Comparison of ENCODE assay signal across 8 cellular contexts in the genomic region with DNA sequence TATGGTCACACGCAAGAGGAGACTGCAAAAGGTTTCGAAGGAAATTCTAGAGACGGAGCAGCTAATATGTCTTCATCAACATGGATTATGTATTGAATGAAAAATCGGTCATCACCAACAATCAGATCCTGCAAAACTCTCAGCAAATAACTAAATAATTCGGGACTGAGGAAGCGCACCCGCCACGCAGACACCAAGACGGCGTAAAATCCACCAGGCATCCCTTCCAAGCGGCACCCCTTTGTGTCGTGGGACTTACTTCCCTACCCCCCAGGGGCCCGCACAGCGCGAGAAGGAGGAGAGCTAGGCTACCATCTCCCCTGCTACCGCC. TPM values are rescaled to one million over a fixed set of nuclear protein-coding genes. Genes with fewer than 3 reads are reported as not detected.
DNase-seq lines count a peak whose midpoint lies in the region; ATAC-seq, FAIRE-seq and TF ChIP-seq lines count a peak whose summit lies in the region.

No MANE protein-coding gene starts in this region.

- no peak overlapping the region for H2BK5ac ChIP-seq in H9 (ENCODE audit: insufficient read length, low read length)

- peaks cover 3% of the 10 kb centered on the region; the same call in 1 of the 2 replicates for H3K79me2 ChIP-seq in H9 (ENCODE audit: insufficient read depth, low read length)

- H3K4ac ChIP-seq in H9 (ENCODE audit: low read depth, low read length) = no peak overlapping the region

- H3K27ac Mint-ChIP-seq in H9 (peak overlapping the region; percentile 46 to 97 (median 94)), endodermal cell (peak overlapping the region; percentile 83)
- H3K27ac Mint-ChIP-seq in naive thymus-derived CD4-positive, alpha-beta T cell = peak overlapping the region; percentile 66 to 94 (median 88)

- H2BK12ac ChIP-seq in H9 (ENCODE audit: insufficient read length, low read depth, low read length) = no peak overlapping the region

- no peak overlapping the region for H2BK15ac ChIP-seq in H9 (ENCODE audit: low read depth, low read length)

- H3K18ac ChIP-seq in H9 (ENCODE audit: insufficient read length, low read depth, low read length) = peak overlapping the region; percentile 59

- WGBS in H9 (ENCODE audit: extremely low coverage, insufficient read length, low lambda C conversion rate) = no CpG with 5 or more reads among the region's 16 CpGs
- WGBS in endodermal cell (ENCODE audit: insufficient coverage in 1 of 2, insufficient read length in 1 of 2), 2 experiments = 0% methylated on average over 5 to 16 of the region's 16 CpGs

- H3K9ac ChIP-seq in H9 (ENCODE audit: extremely low read depth, insufficient read length, low read length) (peak overlapping the region; percentile 82), endodermal cell (ENCODE audit: extremely low read depth, low read length, poor library complexity, severe bottlenecking) (peak overlapping the region; percentile 88)

- DNase-seq in GM12891 (ENCODE audit: insufficient read length, low spot score) (no peak), H9 (no peak), Panc1 (ENCODE audit: low read depth, low spot score) (no peak), endodermal cell (no peak), NCI-H2081 treated with DMSO at 0.1 percent for 48 hours (lab: John Stamatoyannopoulos, UW) (no peak), NCI-H2029 treated with DMSO at 0.1 percent for 48 hours (lab: John Stamatoyannopoulos, UW) (no peak)
- DNase-seq in naive thymus-derived CD4-positive, alpha-beta T cell = peak in 3 of 9 donors; percentile 1 to 58 (median 48)

- H3K9me3 Mint-ChIP-seq in H9 = no peaks in the 10 kb centered on the region
- H3K9me3 Mint-ChIP-seq in endodermal cell = no peaks in the 10 kb centered on the region
- no peaks in the 10 kb centered on the region for H3K9me3 Mint-ChIP-seq in naive thymus-derived CD4-positive, alpha-beta T cell

- H3K27me3 ChIP-seq in H9 (ENCODE audit: insufficient read depth, low read length) (no peaks in the 10 kb centered on the region), Panc1 (ENCODE audit: control insufficient read depth, insufficient read depth, low read length) (no peaks in the 10 kb centered on the region), endodermal cell (ENCODE audit: control insufficient read depth, insufficient read depth, low read length, poor library complexity, severe bottlenecking) (no peaks in the 10 kb centered on the region)
- no peaks in the 10 kb centered on the region for H3K27me3 ChIP-seq in naive thymus-derived CD4-positive, alpha-beta T cell (ENCODE audit: control insufficient read depth in 2 of 2, insufficient read depth in 2 of 2, low read length in 2 of 2)

- H2AFZ ChIP-seq in H9 (ENCODE audit: low read length) = peak overlapping the region; percentile 11

- H3K27ac ChIP-seq in H9 (ENCODE audit: insufficient read length, low read depth, low read length) (no peak overlapping the region), Panc1 (ENCODE audit: low read length) (peak overlapping the region; percentile 93), endodermal cell (ENCODE audit: low read depth, low read length) (peak overlapping the region; percentile 90)
- H3K27ac ChIP-seq in naive thymus-derived CD4-positive, alpha-beta T cell (ENCODE audit: low read depth, low read length) = peak overlapping the region; percentile 92

- no peak overlapping the region for H3K14ac ChIP-seq in H9 (ENCODE audit: insufficient read depth, low read length)

- peak overlapping the region; percentile 83 to 92 for H3K4me3 Mint-ChIP-seq in H9
- peak overlapping the region; percentile 93 for H3K4me3 Mint-ChIP-seq in endodermal cell
- peak overlapping the region; percentile 86 to 98 (median 94) for H3K4me3 Mint-ChIP-seq in naive thymus-derived CD4-positive, alpha-beta T cell

- TF ChIP-seq CTCF in H9 (conservative IDR thresholded peaks at IDR 0.05) (no peak), Panc1 (IDR thresholded peaks at IDR 0.05) (no peak), endodermal cell (conservative IDR thresholded peaks at IDR 0.05) (no peak)

- H2BK120ac ChIP-seq in H9 (ENCODE audit: low read depth, low read length, poor library complexity, severe bottlenecking) = no peak overlapping the region

- POLR2A ChIA-PET in Panc1 (lab: Charles Lee) = interaction anchor here (0.5 to 0.7 kb wide), 2 partner anchors 271 to 768 kb away, joined by 5 to 9 read pairs; no protein-coding TSS in a partner anchor
- POLR2A ChIA-PET in naive thymus-derived CD4-positive, alpha-beta T cell (lab: Charles Lee) = interaction anchor here (0.6 to 5.8 kb wide), 17 partner anchors 14 to 1224 kb away, joined by 3 to 83 read pairs (median 4); a partner anchor contains a TSS

- BruUV-seq in Panc1 (replicated peaks; lab: Mats Ljungman, UMichigan) = no TSS peak

- H3K4me2 ChIP-seq in H9 (ENCODE audit: insufficient read depth, insufficient read length, low read length) = peak overlapping the region; percentile 95

- H3T11ph ChIP-seq in H9 (ENCODE audit: low read length) = no peak overlapping the region

- no peak overlapping the region for H2AK5ac ChIP-seq in H9 (ENCODE audit: insufficient read length, low read length)

- CTCF ChIA-PET in Panc1 (lab: Charles Lee) = interaction anchor here (0.6 to 1.2 kb wide), 4 partner anchors 10 to 62 kb away, joined by 3 to 7 read pairs (median 6); no protein-coding TSS in a partner anchor
- CTCF ChIA-PET in naive thymus-derived CD4-positive, alpha-beta T cell (lab: Charles Lee) = interaction anchor here (0.7 to 2.7 kb wide), 6 partner anchors 38 to 71 kb away, joined by 3 to 16 read pairs (median 4); a partner anchor contains a TSS

- H2BK20ac ChIP-seq in H9 (ENCODE audit: low read depth, low read length, poor library complexity, severe bottlenecking) = no peak overlapping the region

- H3K79me1 ChIP-seq in H9 (ENCODE audit: insufficient read depth, low read depth, low read length, poor library complexity, severe bottlenecking) = peaks cover 3% of the 10 kb centered on the region

- H3K36me3 Mint-ChIP-seq in H9 (ENCODE audit: insufficient read depth in 1 of 3, low read depth in 3 of 3) = peaks cover 4 to 20% (median 8%) of the 10 kb centered on the region in 3 experiments; a peak in 6 of 7 replicates
- peaks cover 3% of the 10 kb centered on the region for H3K36me3 Mint-ChIP-seq in endodermal cell (ENCODE audit: low read depth)
- peaks cover 0 to 6% (median 2%) of the 10 kb centered on the region in 5 donors for H3K36me3 Mint-ChIP-seq in naive thymus-derived CD4-positive, alpha-beta T cell

- H4K5ac ChIP-seq in H9 (ENCODE audit: insufficient read length, low read depth, low read length) = no peak overlapping the region

- in situ Hi-C loops in Panc1 (cut with HindIII; ENCODE audit: low pct_unique_long_range_greater_than_20kb, low sequenced_read_pairs) = no loop called here

- 0 out of 2 replicates have a peak, but pooled peaks have one; percentile 69 for TF ChIP-seq POLR2A in GM12891 (IDR thresholded peaks at IDR 0.05; ENCODE audit: low read depth, low read length)

- H3K36me3 ChIP-seq in Panc1 (ENCODE audit: control insufficient read depth, insufficient read depth, low read length) = peaks cover 2% of the 10 kb centered on the region; the same call in 1 of the 2 replicates
- H3K36me3 ChIP-seq in endodermal cell (ENCODE audit: control insufficient read depth, insufficient read depth, low read length) = peaks cover 3% of the 10 kb centered on the region
- peaks cover 0 to 5% (median 0%) of the 10 kb centered on the region in 3 experiments for H3K36me3 ChIP-seq in naive thymus-derived CD4-positive, alpha-beta T cell (ENCODE audit: control insufficient read depth in 2 of 3, insufficient read depth in 3 of 3, low read length in 3 of 3)

- no peaks in the 10 kb centered on the region for H3K27me3 Mint-ChIP-seq in H9 (ENCODE audit: low read depth)
- H3K27me3 Mint-ChIP-seq in endodermal cell (ENCODE audit: insufficient read depth) = no peaks in the 10 kb centered on the region
- H3K27me3 Mint-ChIP-seq in naive thymus-derived CD4-positive, alpha-beta T cell = no peaks in the 10 kb centered on the region

- no peak overlapping the region for H3K23ac ChIP-seq in H9 (ENCODE audit: insufficient read length, low read depth, low read length)

- H3K23me2 ChIP-seq in H9 (ENCODE audit: insufficient read length, low read depth, low read length, poor library complexity, severe bottlenecking) = peaks cover 11% of the 10 kb centered on the region

- ATAC-seq in Panc1 (peak; percentile 75), HG02970 (IDR thresholded peaks at IDR 0.05; ENCODE audit: low FRiP score, unreplicated experiment) (no peak)
- peak; percentile 68 for ATAC-seq in naive thymus-derived CD4-positive, alpha-beta T cell

- H3K4me1 ChIP-seq in H9 (ENCODE audit: insufficient read depth, low read length) (peaks cover 6% of the 10 kb centered on the region; the same call in 1 of the 2 replicates), Panc1 (ENCODE audit: control insufficient read depth, insufficient read depth, low read length) (peaks cover 37% of the 10 kb centered on the region), endodermal cell (ENCODE audit: control insufficient read depth, insufficient read depth, low read length) (peaks cover 9% of the 10 kb centered on the region)
- H3K4me1 ChIP-seq in naive thymus-derived CD4-positive, alpha-beta T cell (ENCODE audit: control insufficient read depth in 2 of 2, insufficient read depth in 2 of 2, low read length in 2 of 2) = peaks cover 4 to 18% of the 10 kb centered on the region in 2 donors

- peaks cover 34 to 41% of the 10 kb centered on the region in 2 experiments for H3K4me1 Mint-ChIP-seq in H9
- H3K4me1 Mint-ChIP-seq in endodermal cell = peaks cover 39% of the 10 kb centered on the region
- H3K4me1 Mint-ChIP-seq in naive thymus-derived CD4-positive, alpha-beta T cell = peaks cover 26 to 49% (median 43%) of the 10 kb centered on the region in 7 donors

- no peaks in the 10 kb centered on the region for H4K20me1 ChIP-seq in H9 (ENCODE audit: control insufficient read depth, insufficient read depth, insufficient read length)

- no peaks in the 10 kb centered on the region for H3K9me3 ChIP-seq in H9 (ENCODE audit: control insufficient read depth, low read depth, low read length)
- no peaks in the 10 kb centered on the region for H3K9me3 ChIP-seq in Panc1 (ENCODE audit: control insufficient read depth, insufficient read depth, low read depth, low read length)
- H3K9me3 ChIP-seq in endodermal cell (ENCODE audit: control insufficient read depth, low read length) = no peaks in the 10 kb centered on the region
- H3K9me3 ChIP-seq in naive thymus-derived CD4-positive, alpha-beta T cell (ENCODE audit: control insufficient read depth in 2 of 3, low read length in 3 of 3) = no peaks in the 10 kb centered on the region

- intact Hi-C loops in Panc1 (cut with micrococcal nuclease; ENCODE audit: unreplicated experiment) = no loop called here
- intact Hi-C loops in naive thymus-derived CD4-positive, alpha-beta T cell (cut with micrococcal nuclease) = loop anchor here (1.0 to 10.0 kb wide), 9 partner anchors 39 to 649 kb away; a partner anchor contains a TSS

- H4K8ac ChIP-seq in H9 (replicated peaks; ENCODE audit: insufficient read length, low read depth, low read length) = no peak overlapping the region

- peak overlapping the region; percentile 68 to 82 for H3K4me3 ChIP-seq in Panc1 (ENCODE audit: low read depth in 2 of 2, low read length in 2 of 2)
- peak overlapping the region; percentile 99 for H3K4me3 ChIP-seq in endodermal cell (ENCODE audit: low read length)
- peak overlapping the region; percentile 98 for H3K4me3 ChIP-seq in naive thymus-derived CD4-positive, alpha-beta T cell (ENCODE audit: low read length)

- H3K56ac ChIP-seq in H9 (ENCODE audit: insufficient read length, low read depth, low read length) = no peak overlapping the region

- H4K91ac ChIP-seq in H9 (ENCODE audit: insufficient read length, low read depth, low read length) = no peak overlapping the region

- FAIRE-seq in GM12891 (lab: Jason Lieb, UNC) = no peak

RNA-seq across cellular contexts. Expression of a gene that starts 0.7 kb away (rescaled TPM):
- polyA plus RNA-seq in GM12891 (2012; ENCODE audit: low read depth, missing spikeins) = 9.7 TPM
- total RNA-seq in H9 (2021) (16.5 and 16.9 TPM in 2 replicates), Panc1 (2021; ENCODE audit: unreplicated experiment) (20.7 TPM), endodermal cell (10 to 100 TPM; 20.3 to 25.6 TPM)
- polyA plus RNA-seq in Panc1 (2012; ENCODE audit: insufficient read length) = 19.3 TPM
- 31.4 TPM for polyA plus RNA-seq in endodermal cell (2013, experiment 1 of 2)
- 30.8 TPM for polyA plus RNA-seq in endodermal cell (2013, experiment 2 of 2)
- 1 to 10 TPM; 1.3 to 5.1 (median 2.9) TPM for total RNA-seq in naive thymus-derived CD4-positive, alpha-beta T cell
- polyA plus RNA-seq in naive thymus-derived CD4-positive, alpha-beta T cell = 1 to 10 TPM; 2.2 to 3.4 TPM

RNA-seq across cellular contexts. Expression of a gene that starts 1.0 kb away (rescaled TPM):
- polyA plus RNA-seq in GM12891 (2012; ENCODE audit: low read depth, missing spikeins) = 15.4 TPM
- total RNA-seq in H9 (2021) (32.7 and 34.7 TPM in 2 replicates), Panc1 (2021; ENCODE audit: unreplicated experiment) (11.6 TPM), endodermal cell (10 to 100 TPM; 30.5 to 32.9 TPM)
- polyA plus RNA-seq in Panc1 (2012; ENCODE audit: insufficient read length) = 4.0 TPM
- polyA plus RNA-seq in endodermal cell (2013, experiment 1 of 2) = 13.6 TPM
- polyA plus RNA-seq in endodermal cell (2013, experiment 2 of 2) = 13.7 TPM
- total RNA-seq in naive thymus-derived CD4-positive, alpha-beta T cell = 10 to 100 TPM; 11.6 to 32.1 (median 26.8) TPM
- polyA plus RNA-seq in naive thymus-derived CD4-positive, alpha-beta T cell = 10 to 100 TPM; 11.4 to 17.5 TPM

RNA-seq across cellular contexts. Expression of a gene that starts 30.3 kb away (rescaled TPM):
- polyA plus RNA-seq in GM12891 (2012; ENCODE audit: low read depth, missing spikeins) = 13.8 TPM
- total RNA-seq in H9 (2021) = 23.8 and 24.5 TPM in 2 replicates
- total RNA-seq in Panc1 (2021; ENCODE audit: unreplicated experiment) = 91.3 TPM
- polyA plus RNA-seq in Panc1 (2012; ENCODE audit: insufficient read length) = 99.5 TPM
- 10 to 100 TPM; 23.5 to 25.8 TPM for total RNA-seq in endodermal cell
- 30.2 TPM for polyA plus RNA-seq in endodermal cell (2013, experiment 1 of 2)
- polyA plus RNA-seq in endodermal cell (2013, experiment 2 of 2) = 29.0 TPM
- 10 to 100 TPM; 20.5 to 37.9 (median 34.1) TPM for total RNA-seq in naive thymus-derived CD4-positive, alpha-beta T cell
- 10 to 100 TPM; 19.4 to 30.3 TPM for polyA plus RNA-seq in naive thymus-derived CD4-positive, alpha-beta T cell
